Comparison of ENCODE assay signal across 13 cellular contexts in genomic region chr11:112172362-112172994, GRCh38. TPM values are rescaled to one million over a fixed set of nuclear protein-coding genes. Genes with fewer than 3 reads are reported as not detected.
DNase-seq lines count a peak whose midpoint lies in the region; ATAC-seq and TF ChIP-seq lines count a peak whose summit lies in the region.
"Had no signal": no experiment of that assay in that cellular context is flagged by ENCODE, and none has a peak within 500 bp of the region (broad histone marks: within the 10 kb centered on the region; RNA-seq: fewer than 3 reads in every experiment).

No MANE protein-coding gene starts in this region.

- no peak overlapping the region for H3K27ac Mint-ChIP-seq in MCF 10A (ENCODE audit: low read depth, unreplicated experiment)
- H3K27ac Mint-ChIP-seq: activated CD4-positive, alpha-beta T cell treated with anti-CD3 and anti-CD28 coated beads for 36 hours; activated naive CD8-positive, alpha-beta T cell had no signal

- ATAC-seq in GM21381 (IDR thresholded peaks at IDR 0.05; ENCODE audit: unreplicated experiment) (peak; percentile 71), HG03460 (IDR thresholded peaks at IDR 0.05; ENCODE audit: unreplicated experiment) (peak; percentile 54)
- ATAC-seq: activated CD4-positive, alpha-beta T cell treated with anti-CD3 and anti-CD28 coated beads for 36 hours had no signal

- intact Hi-C loops in MCF 10A (cut with micrococcal nuclease): no loop called here

- no peaks in the 10 kb centered on the region for H3K36me3 Mint-ChIP-seq in MCF 10A (ENCODE audit: insufficient read depth, unreplicated experiment)

- no peaks in the 10 kb centered on the region for H3K9me3 Mint-ChIP-seq in MCF 10A (ENCODE audit: unreplicated experiment)

- POLR2A ChIA-PET in GM10248 (lab: Yijun Ruan, JAX) (no interaction called here), MCF 10A (lab: Yijun Ruan, JAX) (interaction anchor here (0.7 to 3.0 kb wide), 6 partner anchors 9 to 59 kb away, joined by 3 to 14 read pairs (median 4); partner anchors contain the start of gene IL18)

- DNase-seq in GM13976 (ENCODE audit: low spot score) (peak; percentile 38), glomerular visceral epithelial cell (ENCODE audit: extremely low spot score) (peak; percentile 44), superior temporal gyrus (ENCODE audit: extremely low spot score) (no peak), GM10248 (ENCODE audit: extremely low spot score) (no peak), MCF 10A (ENCODE audit: unreplicated experiment) (no peak)
- DNase-seq in effector CD4-positive, alpha-beta T cell: no peak
- DNase-seq: activated CD4-positive, alpha-beta T cell treated with anti-CD3 and anti-CD28 coated beads for 36 hours; kidney; NCI-H2081; SHP77 had no signal

- TF ChIP-seq CTCF in GM13976 (IDR thresholded peaks at IDR 0.05; ENCODE audit: borderline replicate concordance, control extremely low read depth, extremely low read depth, insufficient read depth, missing control alignments) (no peak), GM10248 (IDR thresholded peaks at IDR 0.05; ENCODE audit: control extremely low read depth, extremely low read depth, low read depth, missing control alignments) (no peak), MCF 10A (IDR thresholded peaks at IDR 0.05; ENCODE audit: unreplicated experiment) (no peak)

- H3K4me3 Mint-ChIP-seq in MCF 10A (ENCODE audit: unreplicated experiment): no peak overlapping the region
- H3K4me3 Mint-ChIP-seq: activated CD4-positive, alpha-beta T cell treated with anti-CD3 and anti-CD28 coated beads for 36 hours; activated naive CD8-positive, alpha-beta T cell had no signal

- H3K27me3 Mint-ChIP-seq in MCF 10A (ENCODE audit: insufficient read depth, unreplicated experiment): no peaks in the 10 kb centered on the region

- in situ Hi-C loops in GM13976 (cut with MboI; ENCODE audit: low sequenced_read_pairs, unreplicated experiment): no loop called here

- peaks cover 15% of the 10 kb centered on the region for H3K4me1 Mint-ChIP-seq in MCF 10A (ENCODE audit: insufficient read depth, unreplicated experiment)

- no TSS peak for BruUV-seq in MCF 10A (replicated peaks; lab: Mats Ljungman, UMichigan)

- CTCF ChIA-PET in GM10248 (lab: Yijun Ruan, JAX) (interaction anchor here (0.9 to 2.1 kb wide), 2 partner anchors 16 to 241 kb away, joined by 4 to 5 read pairs; no protein-coding TSS in a partner anchor), MCF 10A (lab: Yijun Ruan, JAX) (interaction anchor here (0.6 to 1.5 kb wide), 5 partner anchors 8 to 58 kb away, joined by 3 to 6 read pairs (median 3); no protein-coding TSS in a partner anchor)

RNA-seq across cellular contexts. Expression of gene BCO2, which starts 2.8 kb away (rescaled TPM):
- total RNA-seq in MCF 10A (2022): 0.93 TPM in 1 of 2 replicates, not detected in the other

RNA-seq across cellular contexts. Expression of gene TEX12, which starts 5.3 kb away (rescaled TPM):
- not detected in 2 replicates for total RNA-seq in MCF 10A (2022)
- total RNA-seq: kidney had no signal

RNA-seq across cellular contexts. Expression of gene IL18, which starts 8.6 kb away (rescaled TPM):
- total RNA-seq in MCF 10A (2022): 124 and 189 TPM in 2 replicates
- total RNA-seq: activated CD4-positive, alpha-beta T cell treated with anti-CD3 and anti-CD28 coated beads for 36 hours had no signal

RNA-seq across cellular contexts. Expression of gene PTS, which starts 53.8 kb away (rescaled TPM):
- 68.3 and 79.4 TPM in 2 replicates for total RNA-seq in MCF 10A (2022)

Comparison
In these comparisons a context has a peak if more than half of its experiments do, and no peak if none do; other contexts are left out.
1. DNase-seq: peak in GM13976 (single experiment) and glomerular visceral epithelial cell (single experiment); none in superior temporal gyrus (single experiment), GM10248 (single experiment), effector CD4-positive, alpha-beta T cell (single experiment) and MCF 10A (single experiment).